In genomic region chr11:122154227-122154626, GRCh38 we compare ENCODE assay signal across 27 cellular contexts. TPM values are rescaled to one million over a fixed set of nuclear protein-coding genes. Genes with fewer than 3 reads are reported as not detected.
DNase-seq lines count a peak whose midpoint lies in the region; ATAC-seq, FAIRE-seq and TF ChIP-seq lines count a peak whose summit lies in the region.
"Had no signal": no experiment of that assay in that cellular context is flagged by ENCODE, and none has a peak within 500 bp of the region (broad histone marks: within the 10 kb centered on the region; RNA-seq: fewer than 3 reads in every experiment).

No MANE protein-coding gene starts in this region.

- no peak overlapping the region for H3K27ac Mint-ChIP-seq in effector memory CD8-positive, alpha-beta T cell
- H3K27ac Mint-ChIP-seq: activated CD4-positive, alpha-beta memory T cell treated with anti-CD3 and anti-CD28 coated beads, Interleukin-2, amount 10 ng/mL, durations not matched to agents 7 days and 5 days; CD4-positive, alpha-beta T cell; mesothelial cell of epicardium; natural killer cell; T-cell had no signal

- H3K4me1 ChIP-seq in gastroesophageal sphincter: peaks cover 6 to 73% (median 15%) of the 10 kb centered on the region in 3 donors
- peaks cover 71% of the 10 kb centered on the region for H3K4me1 ChIP-seq in skeletal muscle satellite cell (ENCODE audit: control insufficient read depth, insufficient read depth, low read length)
- no peaks in the 10 kb centered on the region for H3K4me1 ChIP-seq in left lung
- H3K4me1 ChIP-seq: pancreas had no signal

- H3K4me2 ChIP-seq in skeletal muscle satellite cell (ENCODE audit: low read length): peak overlapping the region; percentile 86

- H3K27me3 ChIP-seq in gastroesophageal sphincter: no peaks in the 10 kb centered on the region
- H3K27me3 ChIP-seq in skeletal muscle satellite cell (ENCODE audit: control insufficient read depth, insufficient read depth, low read length): no peaks in the 10 kb centered on the region
- H3K27me3 ChIP-seq in left lung: no peaks in the 10 kb centered on the region
- H3K27me3 ChIP-seq: right lobe of liver, SJSA1, stomach had no signal

- H3K4me3 ChIP-seq in gastroesophageal sphincter (no peak overlapping the region), skeletal muscle satellite cell (ENCODE audit: low read length) (peak overlapping the region; percentile 74), left lung (no peak overlapping the region)
- H3K4me3 ChIP-seq: pancreas, right lobe of liver, SJSA1, stomach had no signal

- H3K9me3 ChIP-seq in gastroesophageal sphincter (no peaks in the 10 kb centered on the region), skeletal muscle satellite cell (replicated peaks; ENCODE audit: low read length) (no peaks in the 10 kb centered on the region), left lung (no peaks in the 10 kb centered on the region)
- H3K9me3 ChIP-seq: pancreas, right lobe of liver, SJSA1, stomach had no signal

- whole genome bisulfite sequencing in adipose tissue, 3 donors: 81 to 91% (median 89%) methylated on average over 6 of the region's 6 CpGs
- WGBS in gastroesophageal sphincter (ENCODE audit: low coverage in 1 of 2), 2 donors: 63 to 77% methylated on average over 6 of the region's 6 CpGs

- TF ChIP-seq CTCF in gastroesophageal sphincter (IDR thresholded peaks at IDR 0.05): no peak
- TF ChIP-seq CTCF in left lung (IDR thresholded peaks at IDR 0.05): no peak

- peak; percentile 69 for FAIRE-seq in HTR-8/SVneo (lab: Jason Lieb, UNC)
- FAIRE-seq: GM19239, pancreas had no signal

- intact Hi-C loops in left lung (cut with DNase I): no loop called here

- H3K4me1 Mint-ChIP-seq in effector memory CD8-positive, alpha-beta T cell (ENCODE audit: low read depth in 2 of 2): peaks cover 3 to 17% of the 10 kb centered on the region in 2 donors

- H3K27ac ChIP-seq in adipose tissue (ENCODE audit: low read depth, low read length): peak overlapping the region; percentile 8
- peak overlapping the region in 3 of 4 donors; percentile 26 to 31 (median 29) for H3K27ac ChIP-seq in gastroesophageal sphincter
- H3K27ac ChIP-seq in left lung: no peak overlapping the region
- H3K27ac ChIP-seq: pancreas, right lobe of liver, SJSA1, stomach had no signal

- H3K9me3 Mint-ChIP-seq in effector memory CD8-positive, alpha-beta T cell: no peaks in the 10 kb centered on the region
- H3K9me3 Mint-ChIP-seq: activated CD4-positive, alpha-beta memory T cell treated with anti-CD3 and anti-CD28 coated beads, Interleukin-2, amount 10 ng/mL, durations not matched to agents 7 days and 5 days; CD4-positive, alpha-beta T cell; mesothelial cell of epicardium; natural killer cell; T-cell had no signal

- no peak overlapping the region for H3K4me3 Mint-ChIP-seq in effector memory CD8-positive, alpha-beta T cell
- H3K4me3 Mint-ChIP-seq: activated CD4-positive, alpha-beta memory T cell treated with anti-CD3 and anti-CD28 coated beads, Interleukin-2, amount 10 ng/mL, durations not matched to agents 7 days and 5 days; CD4-positive, alpha-beta T cell; mesothelial cell of epicardium; natural killer cell; T-cell had no signal

- TF ChIP-seq EP300 in gastroesophageal sphincter (IDR thresholded peaks at IDR 0.05): no peak

- no peaks in the 10 kb centered on the region for H3K36me3 Mint-ChIP-seq in effector memory CD8-positive, alpha-beta T cell (ENCODE audit: insufficient read depth)
- H3K36me3 Mint-ChIP-seq: mesothelial cell of epicardium, natural killer cell, T-cell had no signal

- ATAC-seq in gastroesophageal sphincter: no peak
- ATAC-seq in left lung: no peak
- ATAC-seq in GM21529 (IDR thresholded peaks at IDR 0.05; ENCODE audit: unreplicated experiment): no peak
- no peak for ATAC-seq in effector memory CD8-positive, alpha-beta T cell (replicated peaks)
- ATAC-seq: activated CD4-positive, CD25-positive, alpha-beta regulatory T cell treated with anti-CD3 and anti-CD28 coated beads, Interleukin-2, amount 50 U/mL, for 24 hours; left cardiac atrium; natural killer cell; pancreas; right lobe of liver; T-cell had no signal

- H3K27me3 Mint-ChIP-seq in effector memory CD8-positive, alpha-beta T cell: peaks cover 6 to 8% of the 10 kb centered on the region in 2 donors
- H3K27me3 Mint-ChIP-seq: activated CD4-positive, alpha-beta memory T cell treated with anti-CD3 and anti-CD28 coated beads, Interleukin-2, amount 10 ng/mL, durations not matched to agents 7 days and 5 days had no signal

- peak overlapping the region; percentile 88 for H3K9ac ChIP-seq in skeletal muscle satellite cell (ENCODE audit: low read depth, low read length)

- DNase-seq in HTR-8/SVneo (ENCODE audit: insufficient read length, low spot score) (no peak), left lung (no peak), NCI-H526 (lab: John Stamatoyannopoulos, UW) (no peak)
- no peak for DNase-seq in effector memory CD8-positive, alpha-beta T cell
- DNase-seq: activated CD4-positive, alpha-beta memory T cell treated with anti-CD3 and anti-CD28 coated beads, Interleukin-2, amount 10 ng/mL, durations not matched to agents 7 days and 5 days; amygdala; CD4-positive, alpha-beta T cell; central memory CD4-positive, alpha-beta T cell; dermis blood vessel endothelial cell; left cardiac atrium; natural killer cell; NCI-H1417 treated with DMSO at 0.1 percent for 48 hours; NCI-H2081 treated with DMSO at 0.1 percent for 48 hours; pancreas; right lobe of liver; stomach; T-cell; trophoblast cell had no signal

- TF ChIP-seq POLR2A in gastroesophageal sphincter (IDR thresholded peaks at IDR 0.05): no peak

- no peaks in the 10 kb centered on the region for H3K36me3 ChIP-seq in gastroesophageal sphincter
- peaks cover 92% of the 10 kb centered on the region for H3K36me3 ChIP-seq in skeletal muscle satellite cell (ENCODE audit: insufficient read depth, low read length)
- H3K36me3 ChIP-seq in left lung: no peaks in the 10 kb centered on the region
- H3K36me3 ChIP-seq: pancreas, right lobe of liver, SJSA1, stomach had no signal

RNA-seq across cellular contexts. Expression of gene BLID, which starts 38.2 kb away (rescaled TPM):
- not detected for polyA plus RNA-seq in adipose tissue
- total RNA-seq in gastroesophageal sphincter: 10 to 100 TPM in 1 of 4 donors, 1 to 10 TPM in 2, not detected in 1; 1.2 to 13.5 (median 5.4) TPM
- 19.2 and 31.2 TPM in 2 replicates for total RNA-seq in skeletal muscle satellite cell (2012; rRNA removed)
- total RNA-seq in left lung: under 1 TPM; 0.55 to 0.79 TPM
- total RNA-seq: activated CD4-positive, alpha-beta memory T cell treated with anti-CD3 and anti-CD28 coated beads, Interleukin-2, amount 10 ng/mL, durations not matched to agents 7 days and 5 days; CD4-positive, alpha-beta T cell; dermis blood vessel endothelial cell; natural killer cell; NCI-H460; pancreas; T-cell had no signal
- polyA plus RNA-seq: pancreas, stomach had no signal

Comparison
In these comparisons a context has a peak if more than half of its experiments do, and no peak if none do; other contexts are left out.
1. H3K27ac ChIP-seq: peak in adipose tissue (single experiment) and gastroesophageal sphincter (3 of 4); none in left lung (0 of 2).